ENCODE assay signal across 24 cellular contexts in the genomic region with DNA sequence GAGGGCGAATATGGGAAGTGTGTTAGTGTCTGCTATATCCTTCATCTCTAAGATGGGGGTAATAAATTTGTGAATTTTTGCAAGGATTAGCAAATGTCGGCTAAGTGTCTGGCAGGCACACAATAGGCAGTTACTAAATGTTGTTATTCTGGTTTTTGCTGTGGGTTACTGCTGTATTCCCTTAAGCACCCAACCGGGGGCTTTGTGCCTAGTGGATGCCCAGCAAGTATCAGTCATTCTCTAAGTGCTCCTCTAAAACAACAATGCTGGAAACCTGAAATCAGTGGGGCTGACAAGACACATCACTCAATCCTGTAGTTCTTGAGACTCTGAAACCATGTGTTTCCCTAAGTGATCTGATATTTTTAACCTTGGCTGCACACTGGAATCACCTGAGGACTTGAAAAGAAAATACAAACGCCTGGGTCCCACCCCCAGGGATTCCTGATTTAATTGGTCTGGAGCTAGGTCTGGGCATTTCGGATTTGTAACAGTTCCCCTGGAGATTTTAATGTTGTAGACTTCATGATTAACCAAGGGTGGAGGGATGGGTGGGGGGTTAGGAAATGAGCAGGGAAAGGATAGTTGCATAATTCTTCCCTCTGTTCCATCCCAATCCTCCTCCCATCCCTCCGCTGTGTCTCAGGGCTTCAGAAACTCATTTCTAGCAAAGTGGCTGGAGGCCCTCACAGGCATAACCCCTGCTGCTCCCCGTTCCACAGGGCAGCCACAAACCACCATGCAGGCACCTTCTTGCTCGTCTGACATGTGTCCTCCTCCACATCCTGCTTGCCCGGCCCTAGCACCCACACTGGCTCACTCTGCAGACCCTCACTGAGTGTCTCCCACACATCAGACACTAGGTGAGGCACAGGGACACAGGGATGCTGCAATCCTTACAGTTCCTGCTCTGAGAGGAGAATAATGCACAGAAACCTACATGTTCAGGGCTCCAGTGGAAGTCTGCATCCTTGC.
"Had no signal": no experiment of that assay in that cellular context is flagged by ENCODE, and none has a peak within 500 bp of the region (broad histone marks: within the 10 kb centered on the region; RNA-seq: fewer than 3 reads in every experiment).

No MANE protein-coding gene starts in this region.

- ATAC-seq: activated T-cell treated with anti-CD3 and anti-CD28 coated beads, Interleukin-2, amount 50 U/mL, for 4 hours; gastrocnemius medialis; stimulated activated naive CD8-positive, alpha-beta T cell treated with anti-CD3 and anti-CD28 coated beads, Interleukin-15, Interleukin-2, amounts not matched to agents 100 U/mL and 50 U/mL, for 24 hours; T-cell had no signal

- H3K4me2 ChIP-seq: smooth muscle cell had no signal

- H3K9me3 Mint-ChIP-seq: activated T-cell treated with anti-CD3 and anti-CD28 coated beads, Interleukin-2, amount 50 U/mL, for 4 hours; activated T-helper 2 cell treated with anti-CD3 and anti-CD28 coated beads, Interferon-gamma antibody, Interleukin-2, Interleukin-4, amounts not matched to agents 10 μg/mL and 5 μg/mL and 100 μg/mL, durations not matched to agents 14 hours and 24 hours and 36 hours; nephron; T-cell; T-helper 2 cell treated with Interferon-gamma antibody and Interleukin-4, amounts not matched to agents 5 μg/mL and 100 μg/mL, for 36 hours had no signal

- H3K36me3 ChIP-seq: esophagus squamous epithelium, gastrocnemius medialis, sigmoid colon, tibial nerve, WERI-Rb-1 had no signal

- H3K36me3 Mint-ChIP-seq: activated naive CD8-positive, alpha-beta T cell; T-cell had no signal

- H3K27ac ChIP-seq: coronary artery, esophagus squamous epithelium, gastrocnemius medialis, sigmoid colon, WERI-Rb-1 had no signal

- H3K4me3 ChIP-seq: coronary artery, esophagus squamous epithelium, gastrocnemius medialis, sigmoid colon, smooth muscle cell, tibial nerve had no signal

- H3K4me1 ChIP-seq: esophagus squamous epithelium, gastrocnemius medialis, sigmoid colon had no signal

- H3K27me3 ChIP-seq: gastrocnemius medialis, tibial nerve had no signal

- H3K27ac Mint-ChIP-seq: activated naive CD8-positive, alpha-beta T cell; activated T-helper 2 cell treated with anti-CD3 and anti-CD28 coated beads, Interferon-gamma antibody, Interleukin-2, Interleukin-4, amounts not matched to agents 10 μg/mL and 5 μg/mL and 100 μg/mL, durations not matched to agents 14 hours and 24 hours and 36 hours; nephron; T-cell; T-helper 2 cell treated with Interferon-gamma antibody and Interleukin-4, amounts not matched to agents 5 μg/mL and 100 μg/mL, for 36 hours had no signal

- H3K4me3 Mint-ChIP-seq: activated naive CD8-positive, alpha-beta T cell; activated T-cell treated with anti-CD3 and anti-CD28 coated beads, Interleukin-2, amount 50 U/mL, for 4 hours; nephron; T-cell; T-helper 2 cell treated with Interferon-gamma antibody and Interleukin-4, amounts not matched to agents 5 μg/mL and 100 μg/mL, for 36 hours had no signal

- H3K4me1 Mint-ChIP-seq: nephron, T-cell had no signal

- DNase-seq: activated CD4-positive, alpha-beta T cell treated with anti-CD3 and anti-CD28 coated beads for 1 hour; activated CD8-positive, alpha-beta memory T cell treated with anti-CD3 and anti-CD28 coated beads, Interleukin-2, amount 50 U/mL, for 48 hours; activated naive CD4-positive, alpha-beta T cell; activated T-cell treated with anti-CD3 and anti-CD28 coated beads, Interleukin-2, amount 50 U/mL, for 4 hours; amniotic stem cell; cerebellar nuclear complex; esophagus squamous epithelium; gastrocnemius medialis; hippocampal formation; mesenchymal stem cell; sigmoid colon; stimulated activated CD4-positive, alpha-beta T cell treated with anti-CD3 and anti-CD28 coated beads, Interleukin-15, amount 100 ng/mL, for 24 hours; stimulated activated CD4-positive, alpha-beta T cell treated with anti-CD3 and anti-CD28 coated beads, Interleukin-2, amount 100 ng/mL, for 48 hours; stimulated activated naive CD8-positive, alpha-beta T cell treated with anti-CD3 and anti-CD28 coated beads, Interleukin-15, Interleukin-2, amounts not matched to agents 100 U/mL and 50 U/mL, for 24 hours; substantia nigra; T-cell; WERI-Rb-1 had no signal

- H3K9me3 ChIP-seq: esophagus squamous epithelium, gastrocnemius medialis, sigmoid colon, tibial nerve had no signal
